Comparison of ENCODE assay signal across 31 cellular contexts in the genomic region with DNA sequence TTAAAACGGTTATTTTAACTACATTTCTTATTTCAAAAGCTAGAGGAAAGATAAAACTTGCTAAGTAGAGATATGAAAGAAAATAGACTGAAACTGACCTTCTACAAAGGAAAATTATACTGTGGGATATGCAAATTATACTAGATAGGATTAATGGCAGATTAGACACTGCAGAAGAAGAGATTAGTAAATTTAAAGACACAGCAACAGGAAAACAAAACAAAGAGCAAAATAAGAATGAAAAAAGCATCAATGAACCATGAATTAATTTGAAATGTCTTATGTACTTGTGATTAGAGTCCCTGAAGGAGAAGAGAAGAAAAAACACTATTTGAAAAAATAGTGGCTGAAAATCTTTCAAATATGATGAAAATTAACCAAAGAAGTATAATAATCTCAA.
"Had no signal": no experiment of that assay in that cellular context is flagged by ENCODE, and none has a peak within 500 bp of the region (broad histone marks: within the 10 kb centered on the region; RNA-seq: fewer than 3 reads in every experiment).

No MANE protein-coding gene starts in this region.

- H3K4me3 ChIP-seq: adrenal gland, ascending aorta, body of pancreas, breast epithelium, cardiac muscle cell had no signal

- H3K27me3 ChIP-seq: adrenal gland, ascending aorta, body of pancreas, brain microvascular endothelial cell, breast epithelium, cardiac muscle cell had no signal

- DNase-seq: activated effector memory CD4-positive, alpha-beta T cell treated with anti-CD3 and anti-CD28 coated beads, Interleukin-2, amount 50 U/mL, for 16 hours; activated effector memory CD4-positive, alpha-beta T cell treated with Interleukin-2 at 50 U/mL for 16 hours; activated gamma-delta T cell; activated gamma-delta T cell treated with Interleukin-2 at 50 U/mL for 16 hours; activated naive CD4-positive, alpha-beta T cell; activated naive CD4-positive, alpha-beta T cell treated with anti-CD3 and anti-CD28 coated beads for 36 hours; activated naive CD4-positive, alpha-beta T cell treated with anti-CD3 and anti-CD28 coated beads, Interleukin-2, amount 10 ng/mL, durations not matched to agents 7 days and 5 days; activated naive CD4-positive, alpha-beta T cell treated with anti-CD3 and anti-CD28 coated beads, Interleukin-2, amount 50 U/mL, for 16 hours; activated naive CD4-positive, alpha-beta T cell treated with Interleukin-2 at 50 U/mL for 16 hours; activated naive CD8-positive, alpha-beta T cell treated with anti-CD3 and anti-CD28 coated beads for 36 hours; activated naive CD8-positive, alpha-beta T cell treated with anti-CD3 and anti-CD28 coated beads, Interleukin-2, amount 10 ng/mL, durations not matched to agents 7 days and 5 days; activated naive CD8-positive, alpha-beta T cell treated with anti-CD3 and anti-CD28 coated beads, Interleukin-2, amount 50 U/mL, for 24 hours; activated T-cell treated with anti-CD3 and anti-CD28 coated beads, Interleukin-2, amount 50 U/mL, for 24 hours; activated T-cell treated with anti-CD3 and anti-CD28 coated beads, Interleukin-2, amount 50 U/mL, for 4 hours; activated T-cell treated with anti-CD3 and anti-CD28 coated beads, Interleukin-2, amount 50 U/mL, for 48 hours; activated T-cell treated with anti-CD3 and anti-CD28 coated beads, Interleukin-2, amount 50 U/mL, for 72 hours; adrenal gland; amniotic stem cell; amygdala; anterior cingulate cortex; aorta; body of pancreas; brain microvascular endothelial cell; caudate nucleus; central memory CD4-positive, alpha-beta T cell; cerebellar nuclear complex had no signal

- H3K27ac ChIP-seq: ascending aorta, body of pancreas, brain microvascular endothelial cell, breast epithelium, cardiac muscle cell had no signal

- H3K4me1 ChIP-seq: ascending aorta, body of pancreas, breast epithelium had no signal

- H3K36me3 ChIP-seq: adrenal gland, ascending aorta, brain microvascular endothelial cell, breast epithelium, cardiac muscle cell had no signal

- H3K9me3 ChIP-seq: adrenal gland had no signal

- ATAC-seq: activated naive CD4-positive, alpha-beta T cell treated with anti-CD3 and anti-CD28 coated beads, Interleukin-2, amount 50 U/mL, for 72 hours; activated naive CD8-positive, alpha-beta T cell treated with anti-CD3 and anti-CD28 coated beads, Interleukin-2, amount 50 U/mL, for 24 hours; activated T-cell treated with anti-CD3 and anti-CD28 coated beads, Interleukin-2, amount 50 U/mL, for 4 hours; activated T-cell treated with anti-CD3 and anti-CD28 coated beads, Interleukin-2, amount 50 U/mL, for 72 hours; activated T-helper 17 cell treated with anti-CD3 and anti-CD28 coated beads, Interleukin-2, amount 50 U/mL, for 72 hours; body of pancreas had no signal
